Comparison of ENCODE assay signal across 20 cellular contexts in the genomic region with DNA sequence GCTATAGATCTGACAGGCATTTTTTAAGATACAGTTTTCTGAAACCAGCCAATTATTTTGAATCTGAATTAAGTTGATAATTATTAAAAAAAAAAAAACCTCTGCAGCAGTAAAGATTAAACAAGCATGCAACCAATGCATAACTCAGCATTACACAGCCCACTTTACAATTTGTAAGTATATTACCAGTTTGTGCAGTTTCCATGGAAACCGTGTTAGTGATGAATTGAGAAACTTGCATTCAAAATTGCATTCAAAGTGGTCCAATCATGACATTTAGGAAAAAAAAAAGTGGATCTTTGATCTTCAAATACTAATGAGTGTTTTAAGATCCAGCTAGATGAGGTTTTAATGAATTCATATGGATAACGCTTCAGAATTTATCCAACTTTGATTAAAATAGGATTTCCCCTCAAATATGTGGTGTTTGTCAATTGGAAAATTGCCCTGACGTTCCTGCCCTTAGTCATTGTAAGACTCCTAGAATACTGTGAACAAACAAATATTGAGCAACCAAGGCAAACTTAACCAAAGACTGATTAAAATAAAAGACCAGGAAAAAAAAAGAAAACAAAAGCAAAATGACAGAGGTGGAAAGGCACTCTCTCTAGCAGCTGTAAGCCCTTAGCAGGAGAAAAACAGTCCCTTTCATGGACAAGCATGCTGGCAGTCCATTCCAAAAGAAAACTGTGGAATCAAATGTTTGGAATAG.
DNase-seq lines count a peak whose midpoint lies in the region; ATAC-seq and TF ChIP-seq lines count a peak whose summit lies in the region.
"Had no signal": no experiment of that assay in that cellular context is flagged by ENCODE, and none has a peak within 500 bp of the region (broad histone marks: within the 10 kb centered on the region; RNA-seq: fewer than 3 reads in every experiment).

No MANE protein-coding gene starts in this region.

- no peaks in the 10 kb centered on the region for H3K36me3 ChIP-seq in HEK293 (ENCODE audit: control insufficient read depth in 2 of 2, insufficient read depth in 1 of 2, low read length in 2 of 2)
- no peaks in the 10 kb centered on the region for H3K36me3 ChIP-seq in left lung
- H3K36me3 ChIP-seq: left ventricle myocardium inferior, prostate gland, thoracic aorta had no signal

- no peaks in the 10 kb centered on the region for H3K9me3 ChIP-seq in HEK293 (ENCODE audit: control insufficient read depth, insufficient read depth, low read depth, low read length)
- no peaks in the 10 kb centered on the region for H3K9me3 ChIP-seq in left lung
- H3K9me3 ChIP-seq: left ventricle myocardium inferior, prostate gland, thoracic aorta had no signal

- H3K36me3 Mint-ChIP-seq in nephron progenitor cell (ENCODE audit: low read depth) = no peaks in the 10 kb centered on the region
- H3K36me3 Mint-ChIP-seq: activated naive CD4-positive, alpha-beta T cell treated with anti-CD3 and anti-CD28 coated beads, Interleukin-2, amount 10 ng/mL, durations not matched to agents 7 days and 5 days had no signal

- peak; percentile 11 for DNase-seq in AG08396 (ENCODE audit: low spot score)
- DNase-seq in cardiac fibroblast (ENCODE audit: low read depth in 2 of 2) = peak; percentile 68 to 87
- no peak for DNase-seq in left lung
- DNase-seq in NCI-H1092 (lab: John Stamatoyannopoulos, UW) = no peak
- DNase-seq in nephron progenitor cell = no peak
- no peak for DNase-seq in UCSD-AML1 (lab: John Stamatoyannopoulos, UW; ENCODE audit: unreplicated experiment)
- DNase-seq: activated CD4-positive, alpha-beta T cell treated with anti-CD3 and anti-CD28 coated beads, Interleukin-2, amount 10 ng/mL, durations not matched to agents 7 days and 5 days; activated naive CD4-positive, alpha-beta T cell treated with anti-CD3 and anti-CD28 coated beads, Interleukin-2, amount 10 ng/mL, durations not matched to agents 7 days and 5 days; AML-193; central memory CD4-positive, alpha-beta T cell; effector CD8-positive, alpha-beta T cell; GDM1; left ventricle myocardium inferior; NCI-H1092 treated with DMSO at 0.1 percent for 48 hours; NCI-H774 had no signal

- H3K27ac Mint-ChIP-seq in nephron progenitor cell = no peak overlapping the region
- H3K27ac Mint-ChIP-seq: activated CD4-positive, alpha-beta T cell treated with anti-CD3 and anti-CD28 coated beads, Interleukin-2, amount 10 ng/mL, durations not matched to agents 7 days and 5 days; activated naive CD4-positive, alpha-beta T cell treated with anti-CD3 and anti-CD28 coated beads, Interleukin-2, amount 10 ng/mL, durations not matched to agents 7 days and 5 days had no signal

- ATAC-seq in left lung = peak; percentile 64
- ATAC-seq in GM21576 (IDR thresholded peaks at IDR 0.05; ENCODE audit: unreplicated experiment) = no peak
- ATAC-seq: Panc1 had no signal

- no peak overlapping the region for H3K27ac ChIP-seq in HEK293 (ENCODE audit: extremely low read depth, low read depth, low read length)
- no peak overlapping the region for H3K27ac ChIP-seq in left lung
- H3K27ac ChIP-seq: left ventricle myocardium inferior, prostate gland, thoracic aorta had no signal

- H3K27me3 ChIP-seq in left lung = no peaks in the 10 kb centered on the region

- intact Hi-C loops in left lung (cut with DNase I) = no loop called here

- H3K4me1 ChIP-seq in HEK293 (ENCODE audit: control insufficient read depth, insufficient read depth, low read length) (no peaks in the 10 kb centered on the region), left lung (no peaks in the 10 kb centered on the region)
- H3K4me1 ChIP-seq: prostate gland had no signal

- TF ChIP-seq CTCF in HEK293 (tag by site-specific recombination; IDR thresholded peaks at IDR 0.05) (no peak), cardiac fibroblast (IDR thresholded peaks at IDR 0.05; ENCODE audit: low read depth, low read length) (no peak), left lung (IDR thresholded peaks at IDR 0.05) (no peak), nephron progenitor cell (IDR thresholded peaks at IDR 0.05) (no peak)

- H3K9me3 Mint-ChIP-seq in nephron progenitor cell = no peaks in the 10 kb centered on the region
- H3K9me3 Mint-ChIP-seq: activated CD4-positive, alpha-beta T cell treated with anti-CD3 and anti-CD28 coated beads, Interleukin-2, amount 10 ng/mL, durations not matched to agents 7 days and 5 days; activated naive CD4-positive, alpha-beta T cell treated with anti-CD3 and anti-CD28 coated beads, Interleukin-2, amount 10 ng/mL, durations not matched to agents 7 days and 5 days had no signal

- POLR2A ChIA-PET in HEK293 (lab: Yijun Ruan, JAX) = no interaction called here

- H3K4me3 Mint-ChIP-seq in nephron progenitor cell = no peak overlapping the region
- H3K4me3 Mint-ChIP-seq: activated CD4-positive, alpha-beta T cell treated with anti-CD3 and anti-CD28 coated beads, Interleukin-2, amount 10 ng/mL, durations not matched to agents 7 days and 5 days; activated naive CD4-positive, alpha-beta T cell treated with anti-CD3 and anti-CD28 coated beads, Interleukin-2, amount 10 ng/mL, durations not matched to agents 7 days and 5 days had no signal

- CTCF ChIA-PET in HEK293 (lab: Yijun Ruan, JAX) = interaction anchor here (0.7 kb wide), 1 partner anchor 9 kb away, joined by 3 read pairs; no protein-coding TSS in a partner anchor

- H3K4me1 Mint-ChIP-seq in nephron progenitor cell = peaks cover 31% of the 10 kb centered on the region
- H3K4me1 Mint-ChIP-seq: activated CD4-positive, alpha-beta T cell treated with anti-CD3 and anti-CD28 coated beads, Interleukin-2, amount 10 ng/mL, durations not matched to agents 7 days and 5 days; activated naive CD4-positive, alpha-beta T cell treated with anti-CD3 and anti-CD28 coated beads, Interleukin-2, amount 10 ng/mL, durations not matched to agents 7 days and 5 days had no signal

- H3K4me3 ChIP-seq in HEK293 (ENCODE audit: low read depth, low read length) = no peak overlapping the region
- H3K4me3 ChIP-seq in cardiac fibroblast (replicated peaks in 1 of 2; ENCODE audit: low read depth in 2 of 2, low read length in 2 of 2) = no peak overlapping the region
- H3K4me3 ChIP-seq in left lung = no peak overlapping the region
- H3K4me3 ChIP-seq: left ventricle myocardium inferior, prostate gland, thoracic aorta had no signal

- H3K27me3 Mint-ChIP-seq in nephron progenitor cell (ENCODE audit: low read depth, poor library complexity) = peaks cover 2% of the 10 kb centered on the region
- H3K27me3 Mint-ChIP-seq: activated CD4-positive, alpha-beta T cell treated with anti-CD3 and anti-CD28 coated beads, Interleukin-2, amount 10 ng/mL, durations not matched to agents 7 days and 5 days; activated naive CD4-positive, alpha-beta T cell treated with anti-CD3 and anti-CD28 coated beads, Interleukin-2, amount 10 ng/mL, durations not matched to agents 7 days and 5 days had no signal

TF ChIP-seq in HEK293, 187 proteins besides CTCF, POLR2A, EP300 and RAD21:
- TF ChIP-seq PRDM1 (tag by site-specific recombination; IDR thresholded peaks at IDR 0.05) = 0 out of 2 replicates have a peak, but pooled peaks have one; percentile 16
- TF ChIP-seq ZNF707 (tag by site-specific recombination; IDR thresholded peaks at IDR 0.05) = no peak
- no peak for TF ChIP-seq ZNF530 (tag by site-specific recombination; IDR thresholded peaks at IDR 0.05; ENCODE audit: low read depth)
TF ChIP-seq in HEK293: peak in this region for 1.

Comparison
In these comparisons a context has a peak if more than half of its experiments do, and no peak if none do; other contexts are left out.
1. DNase-seq: peak in AG08396 (single experiment) and cardiac fibroblast (2 of 2); none in left lung (0 of 2), NCI-H1092 (single experiment), nephron progenitor cell (single experiment) and UCSD-AML1 (single experiment).